Comparison of ENCODE assay signal across 8 cellular contexts in genomic region chr19:41226053-41226873, GRCh38. TPM values are rescaled to one million over a fixed set of nuclear protein-coding genes. Genes with fewer than 3 reads are reported as not detected.
DNase-seq lines count a peak whose midpoint lies in the region; ATAC-seq and TF ChIP-seq lines count a peak whose summit lies in the region.

No MANE protein-coding gene starts in this region.

- H3K4me3 ChIP-seq in iPS-18a (ENCODE audit: low read length) (peak overlapping the region; percentile 49), sigmoid colon (peak overlapping the region; percentile 37 to 59 (median 52)), Karpas-422 (ENCODE audit: low read length) (no peak overlapping the region)

- H3K9me2 ChIP-seq in Karpas-422 (replicated peaks; ENCODE audit: insufficient read depth, low read length), result no peaks in the 10 kb centered on the region

- H3K27ac ChIP-seq in iPS-18a (ENCODE audit: low read length) (peak overlapping the region; percentile 8), sigmoid colon (peak overlapping the region; percentile 92 to 98 (median 96)), Karpas-422 (ENCODE audit: low read length) (no peak overlapping the region)

- ATAC-seq in GM21360 (IDR thresholded peaks at IDR 0.05; ENCODE audit: unreplicated experiment) (no peak), HG03457 (IDR thresholded peaks at IDR 0.05; ENCODE audit: unreplicated experiment) (no peak)

- 2 to 4% methylated on average over 67 of the region's 67 CpGs for WGBS in sigmoid colon, 2 donors

- intact Hi-C loops in sigmoid colon (cut with DNase I), result loop anchor here (2.0 kb wide), 1 partner anchor 35 kb away; no protein-coding TSS in a partner anchor

- H3K27me3 ChIP-seq in iPS-18a (ENCODE audit: control insufficient read depth, insufficient read depth, low read length), result no peaks in the 10 kb centered on the region
- H3K27me3 ChIP-seq in sigmoid colon, result no peaks in the 10 kb centered on the region
- no peaks in the 10 kb centered on the region for H3K27me3 ChIP-seq in Karpas-422 (ENCODE audit: low read length)

- no peaks in the 10 kb centered on the region for H3K9me3 Mint-ChIP-seq in T-helper 2 cell treated with Interferon-gamma antibody and Interleukin-4, amounts not matched to agents 5 μg/mL and 100 μg/mL, for 36 hours
- H3K9me3 Mint-ChIP-seq in brain, result no peaks in the 10 kb centered on the region

- TF ChIP-seq EP300 in sigmoid colon (IDR thresholded peaks at IDR 0.05), result peak in 1 of 4 donors; percentile 27

- peak overlapping the region; percentile 64 for H3K9ac ChIP-seq in iPS-18a (ENCODE audit: low read length)
- H3K9ac ChIP-seq in Karpas-422 (ENCODE audit: low read length), result no peak overlapping the region

- H4K20me1 ChIP-seq in Karpas-422 (ENCODE audit: insufficient read depth, low read depth, low read length), result no peaks in the 10 kb centered on the region

- H3K36me3 ChIP-seq in iPS-18a (ENCODE audit: control insufficient read depth, low read depth, low read length) (no peaks in the 10 kb centered on the region), sigmoid colon (peaks cover 0 to 22% (median 4%) of the 10 kb centered on the region in 4 donors), Karpas-422 (ENCODE audit: insufficient read depth, low read length) (no peaks in the 10 kb centered on the region)

- DNase-seq in GM20000 (ENCODE audit: low spot score) (peak; percentile 64), sigmoid colon (peak; percentile 90), Karpas-422 (no peak)
- DNase-seq in T-helper 2 cell treated with Interferon-gamma antibody and Interleukin-4, amounts not matched to agents 5 μg/mL and 100 μg/mL, for 36 hours (ENCODE audit: low spot score), result peak; percentile 49

- no peaks in the 10 kb centered on the region for H3K79me2 ChIP-seq in Karpas-422 (ENCODE audit: low read length)

- H3K27me3 Mint-ChIP-seq in T-helper 2 cell treated with Interferon-gamma antibody and Interleukin-4, amounts not matched to agents 5 μg/mL and 100 μg/mL, for 36 hours (ENCODE audit: low read depth), result peaks cover 14% of the 10 kb centered on the region
- H3K27me3 Mint-ChIP-seq in brain, result peaks cover 11% of the 10 kb centered on the region

- H3K4me2 ChIP-seq in Karpas-422 (ENCODE audit: low read depth, low read length, poor library complexity, severe bottlenecking), result no peak overlapping the region

- TF ChIP-seq CTCF in GM20000 (IDR thresholded peaks at IDR 0.05; ENCODE audit: extremely low read depth, missing control alignments), result no peak
- peak in 1 of 2 experiments; percentile 47 for TF ChIP-seq CTCF in brain (conservative IDR thresholded peaks at IDR 0.05)
- TF ChIP-seq CTCF in sigmoid colon (IDR thresholded peaks at IDR 0.05), result peak in 1 of 4 experiments; percentile 19

- H3K9me3 ChIP-seq in iPS-18a (ENCODE audit: control insufficient read depth, low read depth, low read length) (no peaks in the 10 kb centered on the region), sigmoid colon (no peaks in the 10 kb centered on the region), Karpas-422 (ENCODE audit: low read length) (no peaks in the 10 kb centered on the region)

- no peaks in the 10 kb centered on the region for H3K36me3 Mint-ChIP-seq in T-helper 2 cell treated with Interferon-gamma antibody and Interleukin-4, amounts not matched to agents 5 μg/mL and 100 μg/mL, for 36 hours (ENCODE audit: low read depth)
- H3K36me3 Mint-ChIP-seq in brain, result peaks cover 2% of the 10 kb centered on the region

- TF ChIP-seq POLR2A in sigmoid colon (IDR thresholded peaks at IDR 0.05), result no peak

- H2AFZ ChIP-seq in Karpas-422 (ENCODE audit: low read length), result no peak overlapping the region

- H3K4me3 Mint-ChIP-seq in T-helper 2 cell treated with Interferon-gamma antibody and Interleukin-4, amounts not matched to agents 5 μg/mL and 100 μg/mL, for 36 hours, result peak overlapping the region; percentile 88
- peak overlapping the region; percentile 78 to 84 (median 82) for H3K4me3 Mint-ChIP-seq in brain

- H3K4me1 ChIP-seq in iPS-18a (ENCODE audit: control insufficient read depth, low read depth, low read length) (peaks cover 22% of the 10 kb centered on the region), sigmoid colon (peaks cover 0 to 68% (median 48%) of the 10 kb centered on the region in 4 donors), Karpas-422 (ENCODE audit: low read length) (no peaks in the 10 kb centered on the region)

- H3K27ac Mint-ChIP-seq in T-helper 2 cell treated with Interferon-gamma antibody and Interleukin-4, amounts not matched to agents 5 μg/mL and 100 μg/mL, for 36 hours, result peak overlapping the region; percentile 50
- H3K27ac Mint-ChIP-seq in brain, result peak overlapping the region; percentile 42 to 94 (median 90)

- H3K4me1 Mint-ChIP-seq in T-helper 2 cell treated with Interferon-gamma antibody and Interleukin-4, amounts not matched to agents 5 μg/mL and 100 μg/mL, for 36 hours (ENCODE audit: low read depth), result peaks cover 11% of the 10 kb centered on the region
- H3K4me1 Mint-ChIP-seq in brain, result peaks cover 40% of the 10 kb centered on the region

RNA-seq across cellular contexts. Expression of gene AXL, which starts 7.2 kb away (rescaled TPM):
- polyA plus RNA-seq in brain (ENCODE audit: insufficient read depth, low read depth, low replicate concordance), result 10.9 TPM
- 100 to 1,000 TPM in 1 of 4 donors, 10 to 100 TPM in 3; 85.9 to 108 (median 95.4) TPM for total RNA-seq in sigmoid colon
- 10 to 100 TPM in 1 of 3 donors, 1 to 10 TPM in 2; 5.4 to 10.7 (median 7.4) TPM for polyA plus RNA-seq in sigmoid colon
- not detected in 2 replicates for total RNA-seq in Karpas-422 (2014; rRNA removed; shearing (Covaris generic); ENCODE audit: low replicate concordance)

RNA-seq across cellular contexts. Expression of gene CYP2S1, which starts 33.2 kb away (rescaled TPM):
- 0.54 TPM for polyA plus RNA-seq in brain (ENCODE audit: insufficient read depth, low read depth, low replicate concordance)
- 1 to 10 TPM in 2 of 4 donors, under 1 TPM in 2; 0.41 to 1.4 (median 0.80) TPM for total RNA-seq in sigmoid colon
- 10 to 100 TPM in 1 of 3 donors, 1 to 10 TPM in 2; 6.0 to 18.6 (median 8.6) TPM for polyA plus RNA-seq in sigmoid colon
- total RNA-seq in Karpas-422 (2014; rRNA removed; shearing (Covaris generic); ENCODE audit: low replicate concordance), result not detected in 2 replicates

RNA-seq across cellular contexts. Expression of gene HNRNPUL1, which starts 37.9 kb away (rescaled TPM):
- polyA plus RNA-seq in brain (ENCODE audit: insufficient read depth, low read depth, low replicate concordance) (329 TPM), sigmoid colon (100 to 1,000 TPM in 1 of 3 donors, 10 to 100 TPM in 2; 61.9 to 133 (median 65.0) TPM)
- 100 to 1,000 TPM; 120 to 153 (median 130) TPM for total RNA-seq in sigmoid colon
- total RNA-seq in Karpas-422 (2014; rRNA removed; shearing (Covaris generic); ENCODE audit: low replicate concordance), result 99.4 and 144 TPM in 2 replicates

Comparison
In these comparisons a context has a peak if more than half of its experiments do, and no peak if none do; other contexts are left out.
1. RNA of gene AXL, which starts 7.2 kb away (total RNA-seq): 85.9 to 108 TPM in sigmoid colon; not detected in Karpas-422; every median in the first group is over 10 times any median in the second.